ENCODE assay signal across 12 cellular contexts in the genomic region with DNA sequence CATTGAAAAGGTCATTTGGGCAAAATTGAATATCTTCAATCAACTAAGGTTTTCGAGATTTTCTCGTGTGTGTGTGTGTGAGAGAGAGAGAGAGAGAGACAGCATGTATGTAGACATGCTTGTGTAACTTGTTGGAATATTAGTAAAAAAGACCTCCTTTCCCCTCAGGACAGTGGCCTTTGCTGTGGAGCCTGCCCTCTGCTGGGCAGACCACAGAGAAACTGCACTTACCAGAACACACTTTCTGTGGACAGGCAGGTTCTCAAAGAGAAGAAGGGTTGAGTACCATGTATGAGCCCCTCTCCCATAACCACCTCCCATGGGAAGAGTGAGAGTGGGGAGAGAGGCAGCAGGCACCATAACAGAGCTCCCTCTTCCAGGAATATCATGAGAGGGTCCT. TPM values are rescaled to one million over a fixed set of nuclear protein-coding genes. Genes with fewer than 3 reads are reported as not detected.
DNase-seq lines count a peak whose midpoint lies in the region; TF ChIP-seq lines count a peak whose summit lies in the region.
"Had no signal": no experiment of that assay in that cellular context is flagged by ENCODE, and none has a peak within 500 bp of the region (broad histone marks: within the 10 kb centered on the region; RNA-seq: fewer than 3 reads in every experiment).

No MANE protein-coding gene starts in this region.

- no peak overlapping the region for H4K5ac ChIP-seq in H9 (ENCODE audit: insufficient read length, low read depth, low read length)

- no peaks in the 10 kb centered on the region for H3K79me2 ChIP-seq in H9 (ENCODE audit: insufficient read depth, low read length)

- H3K14ac ChIP-seq in H9 (ENCODE audit: insufficient read depth, low read length): no peak overlapping the region

- no peaks in the 10 kb centered on the region for H3K9me3 ChIP-seq in H9 (ENCODE audit: control insufficient read depth, low read depth, low read length)
- no peaks in the 10 kb centered on the region for H3K9me3 ChIP-seq in adrenal gland (replicated peaks in 1 of 3)
- no peaks in the 10 kb centered on the region for H3K9me3 ChIP-seq in uterus
- H3K9me3 ChIP-seq: colonic mucosa had no signal

- no peaks in the 10 kb centered on the region for H3K27me3 Mint-ChIP-seq in H9 (ENCODE audit: low read depth)

- H3K36me3 ChIP-seq in adrenal gland (replicated peaks in 1 of 2) (no peaks in the 10 kb centered on the region), uterus (no peaks in the 10 kb centered on the region)
- H3K36me3 ChIP-seq: colonic mucosa had no signal

- no peak overlapping the region for H4K91ac ChIP-seq in H9 (ENCODE audit: insufficient read length, low read depth, low read length)

- no peak overlapping the region for H3K4me3 Mint-ChIP-seq in H9
- H3K4me3 Mint-ChIP-seq: natural killer cell treated with Interleukin-12 subunit alpha and Interleukin-12 subunit beta and Interleukin-15 and Interleukin-18, amount 100 ng/mL, for 72 hours had no signal

- H3K23me2 ChIP-seq in H9 (ENCODE audit: insufficient read length, low read depth, low read length, poor library complexity, severe bottlenecking): no peaks in the 10 kb centered on the region

- no peak overlapping the region for H2BK15ac ChIP-seq in H9 (ENCODE audit: low read depth, low read length)

- no peaks in the 10 kb centered on the region for H3K79me1 ChIP-seq in H9 (ENCODE audit: insufficient read depth, low read depth, low read length, poor library complexity, severe bottlenecking)

- H4K20me1 ChIP-seq in H9 (ENCODE audit: control insufficient read depth, insufficient read depth, insufficient read length): no peaks in the 10 kb centered on the region

- H3K9me3 Mint-ChIP-seq in H9: no peaks in the 10 kb centered on the region
- H3K9me3 Mint-ChIP-seq: natural killer cell treated with Interleukin-12 subunit alpha and Interleukin-12 subunit beta and Interleukin-15 and Interleukin-18, amount 100 ng/mL, for 72 hours had no signal

- no peak overlapping the region for H2BK120ac ChIP-seq in H9 (ENCODE audit: low read depth, low read length, poor library complexity, severe bottlenecking)

- no peak overlapping the region for H4K8ac ChIP-seq in H9 (replicated peaks; ENCODE audit: insufficient read length, low read depth, low read length)

- no peak overlapping the region for H2AK5ac ChIP-seq in H9 (ENCODE audit: insufficient read length, low read length)

- intact Hi-C loops in adrenal gland (cut with DNase I): no loop called here
- intact Hi-C loops in uterus (cut with DNase I; ENCODE audit: low total_unique reads): no loop called here

- H3K4me3 ChIP-seq in adrenal gland: no peak overlapping the region
- no peak overlapping the region for H3K4me3 ChIP-seq in uterus
- H3K4me3 ChIP-seq: colonic mucosa had no signal

- H3K56ac ChIP-seq in H9 (ENCODE audit: insufficient read length, low read depth, low read length): no peak overlapping the region

- no peak overlapping the region for H3K9ac ChIP-seq in H9 (ENCODE audit: extremely low read depth, insufficient read length, low read length)

- no peak overlapping the region for H2BK5ac ChIP-seq in H9 (ENCODE audit: insufficient read length, low read length)

- TF ChIP-seq POLR2A in adrenal gland (IDR thresholded peaks at IDR 0.05) (no peak), uterus (IDR thresholded peaks at IDR 0.05) (no peak)

- H3K27ac Mint-ChIP-seq in H9: no peak overlapping the region
- H3K27ac Mint-ChIP-seq: natural killer cell treated with Interleukin-12 subunit alpha and Interleukin-12 subunit beta and Interleukin-15 and Interleukin-18, amount 100 ng/mL, for 72 hours had no signal

- no CpG with 5 or more reads among the region's 2 CpGs for WGBS in H9 (ENCODE audit: extremely low coverage, insufficient read length, low lambda C conversion rate)
- WGBS in adrenal gland, 4 donors: 86 to 91% (median 88%) methylated on average over 2 of the region's 2 CpGs

- no peak overlapping the region for H2AFZ ChIP-seq in H9 (ENCODE audit: low read length)

- H3K4me1 ChIP-seq in H9 (ENCODE audit: insufficient read depth, low read length) (no peaks in the 10 kb centered on the region), adrenal gland (replicated peaks in 1 of 2) (no peaks in the 10 kb centered on the region), uterus (no peaks in the 10 kb centered on the region)
- H3K4me1 ChIP-seq: colonic mucosa had no signal

- no peak overlapping the region for H2BK12ac ChIP-seq in H9 (ENCODE audit: insufficient read length, low read depth, low read length)

- peaks cover 11 to 15% (median 13%) of the 10 kb centered on the region in 3 experiments; a peak in 6 of 7 replicates for H3K36me3 Mint-ChIP-seq in H9 (ENCODE audit: insufficient read depth in 1 of 3, low read depth in 3 of 3)
- H3K36me3 Mint-ChIP-seq: natural killer cell treated with Interleukin-12 subunit alpha and Interleukin-12 subunit beta and Interleukin-15 and Interleukin-18, amount 100 ng/mL, for 72 hours had no signal

- DNase-seq in AG09319 (ENCODE audit: extremely low read depth, low read depth) (no peak), H9 (no peak), iris pigment epithelial cell (ENCODE audit: low read depth) (peak; percentile 22), adrenal gland (no peak), hippocampal formation (lab: John Stamatoyannopoulos, UW) (no peak), NCI-H2227 (lab: John Stamatoyannopoulos, UW; ENCODE audit: unreplicated experiment) (no peak), uterus (no peak)
- DNase-seq: colonic mucosa; stimulated activated CD4-positive, alpha-beta T cell treated with anti-CD3 and anti-CD28 coated beads, Interleukin-2, amount 100 ng/mL, for 24 hours had no signal

- TF ChIP-seq CTCF in AG09319 (IDR thresholded peaks at IDR 0.05; ENCODE audit: low read depth, low read length) (peak; percentile 17), H9 (conservative IDR thresholded peaks at IDR 0.05) (peak; percentile 62), VCaP (conservative IDR thresholded peaks at IDR 0.05) (peak; percentile 51), adrenal gland (IDR thresholded peaks at IDR 0.05) (no peak), uterus (IDR thresholded peaks at IDR 0.05) (no peak)

- no peaks in the 10 kb centered on the region for H3K4me1 Mint-ChIP-seq in H9

- no peak overlapping the region for H3T11ph ChIP-seq in H9 (ENCODE audit: low read length)

- H3K27me3 ChIP-seq in H9 (ENCODE audit: insufficient read depth, low read length) (no peaks in the 10 kb centered on the region), adrenal gland (no peaks in the 10 kb centered on the region), uterus (no peaks in the 10 kb centered on the region)
- H3K27me3 ChIP-seq: colonic mucosa had no signal

- no peak overlapping the region for H3K27ac ChIP-seq in H9 (ENCODE audit: insufficient read length, low read depth, low read length)
- H3K27ac ChIP-seq in VCaP: no peak overlapping the region
- no peak overlapping the region for H3K27ac ChIP-seq in adrenal gland
- H3K27ac ChIP-seq in uterus: no peak overlapping the region
- H3K27ac ChIP-seq: colonic mucosa had no signal

- H3K18ac ChIP-seq in H9 (ENCODE audit: insufficient read length, low read depth, low read length): no peak overlapping the region

- no peak overlapping the region for H3K23ac ChIP-seq in H9 (ENCODE audit: insufficient read length, low read depth, low read length)

- H3K4me2 ChIP-seq in H9 (ENCODE audit: insufficient read depth, insufficient read length, low read length): no peak overlapping the region

- H3K4ac ChIP-seq in H9 (ENCODE audit: low read depth, low read length): no peak overlapping the region

- no peak overlapping the region for H2BK20ac ChIP-seq in H9 (ENCODE audit: low read depth, low read length, poor library complexity, severe bottlenecking)

RNA-seq across cellular contexts. Expression of gene CFAP90, which starts 45.6 kb away (rescaled TPM):
- total RNA-seq in H9 (2021): 0.35 and 0.44 TPM in 2 replicates
- under 1 TPM in 5 of 8 donors, not detected in 3; 0.14 to 0.40 (median 0.38) TPM for total RNA-seq in adrenal gland
- polyA plus RNA-seq in adrenal gland: 1 to 10 TPM in 2 of 3 donors, under 1 TPM in 1; 0.57 to 1.3 (median 1.1) TPM
- total RNA-seq in uterus: 1 to 10 TPM in 1 of 4 donors, under 1 TPM in 1, not detected in 2; 0.88 to 1.7 TPM
- total RNA-seq: colonic mucosa; HT1080; natural killer cell treated with Interleukin-12 subunit alpha and Interleukin-12 subunit beta and Interleukin-15 and Interleukin-18, amount 100 ng/mL, for 72 hours had no signal

Comparison
In these comparisons a context has a peak if more than half of its experiments do, and no peak if none do; other contexts are left out.
1. CTCF ChIP-seq: peak in AG09319 (single experiment), H9 (single experiment) and VCaP (single experiment); none in adrenal gland (0 of 6) and uterus (0 of 4).